1 cellular context compared by ENCODE assay signal in the genomic region with DNA sequence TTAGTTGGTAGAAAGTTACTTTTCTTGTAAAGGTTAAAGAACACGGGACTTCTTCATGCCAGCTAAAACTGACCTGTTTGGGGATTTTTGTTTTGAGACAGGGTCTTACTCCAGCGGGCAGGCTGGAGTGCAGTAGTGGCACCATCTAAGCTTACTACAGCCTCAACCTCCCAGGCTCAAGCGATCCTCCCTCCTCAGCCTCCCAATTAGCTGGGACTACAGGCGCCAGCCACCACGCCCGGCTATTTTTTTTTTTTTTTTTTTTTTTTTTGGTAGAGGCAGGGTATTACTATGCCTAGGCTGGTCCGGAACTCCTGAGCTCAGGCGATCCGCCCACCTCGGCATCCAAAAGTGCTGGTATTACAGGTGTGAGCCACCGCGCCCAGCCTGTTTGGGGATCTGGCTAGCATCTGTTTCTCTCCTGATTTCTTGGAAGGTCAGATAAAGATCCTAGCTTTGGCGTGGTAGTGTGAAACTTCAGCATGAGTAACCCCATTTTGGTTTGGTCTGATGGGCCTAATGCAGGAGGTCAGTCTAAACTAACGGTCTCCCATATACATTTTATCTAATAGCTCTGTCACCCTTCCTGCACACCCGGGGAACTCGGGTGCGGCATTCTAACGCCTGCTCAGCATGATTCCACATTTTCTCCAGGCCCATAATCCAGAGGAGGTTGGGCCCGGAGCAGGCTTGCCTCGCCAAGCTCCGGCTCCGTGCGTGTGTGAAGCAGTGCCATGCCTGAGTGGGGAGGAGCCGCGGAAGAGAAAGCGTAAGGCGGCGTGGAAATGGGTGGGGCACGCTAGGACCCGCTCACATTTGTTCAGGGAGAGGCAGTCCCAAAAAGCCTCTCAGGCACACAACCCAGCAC.
TF ChIP-seq lines count a peak whose summit lies in the region.

No MANE protein-coding gene starts in this region.

TF ChIP-seq in H1, 55 proteins besides CTCF, POLR2A, EP300 and RAD21:
- TF ChIP-seq TAF1 (IDR thresholded peaks at IDR 0.05; ENCODE audit: low read depth, low read length) (peak; percentile 48; the same call in 1 of the 2 replicates), CHD2 (IDR thresholded peaks at IDR 0.05; ENCODE audit: low read length) (no peak)
